1 cellular context compared by ENCODE assay signal in genomic region chr1:245337829-245338484, GRCh38.
TF ChIP-seq lines count a peak whose summit lies in the region.

No MANE protein-coding gene starts in this region.

TF ChIP-seq in K562, 482 proteins besides CTCF, POLR2A, EP300 and RAD21 (continued from another document and continues in another):
- TF ChIP-seq ZNF79 (CRISPR knock-in tag; IDR thresholded peaks at IDR 0.05; ENCODE audit: low read depth) = no peak
- no peak for TF ChIP-seq PATZ1 (CRISPR knock-in tag; IDR thresholded peaks at IDR 0.05; ENCODE audit: borderline replicate concordance)
- TF ChIP-seq HMG20A (CRISPR knock-in tag; conservative IDR thresholded peaks at IDR 0.05) = no peak
- TF ChIP-seq PCBP1 (IDR thresholded peaks at IDR 0.05; ENCODE audit: low read depth, low read length, poor library complexity, severe bottlenecking) = no peak
- no peak for TF ChIP-seq BCLAF1 (IDR thresholded peaks at IDR 0.05; ENCODE audit: borderline replicate concordance in 1 of 2, control insufficient read depth in 1 of 2, low read depth in 2 of 2, low read length in 1 of 2)
- TF ChIP-seq HMBOX1 (IDR thresholded peaks at IDR 0.05) = no peak
- no peak for TF ChIP-seq NR3C1 (CRISPR knock-in tag; IDR thresholded peaks at IDR 0.05)
- TF ChIP-seq NCOA1 (IDR thresholded peaks at IDR 0.05; ENCODE audit: low read depth) = peak; percentile 72; the same call in 1 of the 2 replicates
- TF ChIP-seq KAT2B (IDR thresholded peaks at IDR 0.05; ENCODE audit: low read depth, low read length) = no peak
- peak; percentile 89 for TF ChIP-seq FOXM1 (IDR thresholded peaks at IDR 0.05; ENCODE audit: low read depth)
- no peak for TF ChIP-seq FOXM1 (CRISPR knock-in tag; IDR thresholded peaks at IDR 0.05; ENCODE audit: low read depth)
- TF ChIP-seq, protein P1, sequence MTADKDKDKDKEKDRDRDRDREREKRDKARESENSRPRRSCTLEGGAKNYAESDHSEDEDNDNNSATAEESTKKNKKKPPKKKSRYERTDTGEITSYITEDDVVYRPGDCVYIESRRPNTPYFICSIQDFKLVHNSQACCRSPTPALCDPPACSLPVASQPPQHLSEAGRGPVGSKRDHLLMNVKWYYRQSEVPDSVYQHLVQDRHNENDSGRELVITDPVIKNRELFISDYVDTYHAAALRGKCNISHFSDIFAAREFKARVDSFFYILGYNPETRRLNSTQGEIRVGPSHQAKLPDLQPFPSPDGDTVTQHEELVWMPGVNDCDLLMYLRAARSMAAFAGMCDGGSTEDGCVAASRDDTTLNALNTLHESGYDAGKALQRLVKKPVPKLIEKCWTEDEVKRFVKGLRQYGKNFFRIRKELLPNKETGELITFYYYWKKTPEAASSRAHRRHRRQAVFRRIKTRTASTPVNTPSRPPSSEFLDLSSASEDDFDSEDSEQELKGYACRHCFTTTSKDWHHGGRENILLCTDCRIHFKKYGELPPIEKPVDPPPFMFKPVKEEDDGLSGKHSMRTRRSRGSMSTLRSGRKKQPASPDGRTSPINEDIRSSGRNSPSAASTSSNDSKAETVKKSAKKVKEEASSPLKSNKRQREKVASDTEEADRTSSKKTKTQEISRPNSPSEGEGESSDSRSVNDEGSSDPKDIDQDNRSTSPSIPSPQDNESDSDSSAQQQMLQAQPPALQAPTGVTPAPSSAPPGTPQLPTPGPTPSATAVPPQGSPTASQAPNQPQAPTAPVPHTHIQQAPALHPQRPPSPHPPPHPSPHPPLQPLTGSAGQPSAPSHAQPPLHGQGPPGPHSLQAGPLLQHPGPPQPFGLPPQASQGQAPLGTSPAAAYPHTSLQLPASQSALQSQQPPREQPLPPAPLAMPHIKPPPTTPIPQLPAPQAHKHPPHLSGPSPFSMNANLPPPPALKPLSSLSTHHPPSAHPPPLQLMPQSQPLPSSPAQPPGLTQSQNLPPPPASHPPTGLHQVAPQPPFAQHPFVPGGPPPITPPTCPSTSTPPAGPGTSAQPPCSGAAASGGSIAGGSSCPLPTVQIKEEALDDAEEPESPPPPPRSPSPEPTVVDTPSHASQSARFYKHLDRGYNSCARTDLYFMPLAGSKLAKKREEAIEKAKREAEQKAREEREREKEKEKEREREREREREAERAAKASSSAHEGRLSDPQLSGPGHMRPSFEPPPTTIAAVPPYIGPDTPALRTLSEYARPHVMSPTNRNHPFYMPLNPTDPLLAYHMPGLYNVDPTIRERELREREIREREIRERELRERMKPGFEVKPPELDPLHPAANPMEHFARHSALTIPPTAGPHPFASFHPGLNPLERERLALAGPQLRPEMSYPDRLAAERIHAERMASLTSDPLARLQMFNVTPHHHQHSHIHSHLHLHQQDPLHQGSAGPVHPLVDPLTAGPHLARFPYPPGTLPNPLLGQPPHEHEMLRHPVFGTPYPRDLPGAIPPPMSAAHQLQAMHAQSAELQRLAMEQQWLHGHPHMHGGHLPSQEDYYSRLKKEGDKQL (CRISPR knock-in tag; IDR thresholded peaks at IDR 0.05; ENCODE audit: borderline replicate concordance) = no peak
- TF ChIP-seq, protein P2, sequence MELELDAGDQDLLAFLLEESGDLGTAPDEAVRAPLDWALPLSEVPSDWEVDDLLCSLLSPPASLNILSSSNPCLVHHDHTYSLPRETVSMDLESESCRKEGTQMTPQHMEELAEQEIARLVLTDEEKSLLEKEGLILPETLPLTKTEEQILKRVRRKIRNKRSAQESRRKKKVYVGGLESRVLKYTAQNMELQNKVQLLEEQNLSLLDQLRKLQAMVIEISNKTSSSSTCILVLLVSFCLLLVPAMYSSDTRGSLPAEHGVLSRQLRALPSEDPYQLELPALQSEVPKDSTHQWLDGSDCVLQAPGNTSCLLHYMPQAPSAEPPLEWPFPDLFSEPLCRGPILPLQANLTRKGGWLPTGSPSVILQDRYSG (tag; conservative IDR thresholded peaks at IDR 0.05; ENCODE audit: low read depth) = no peak; the same call in none of the 2 replicates
- no peak for TF ChIP-seq ZNF780A (CRISPR knock-in tag; IDR thresholded peaks at IDR 0.05)
- TF ChIP-seq, protein P3, sequence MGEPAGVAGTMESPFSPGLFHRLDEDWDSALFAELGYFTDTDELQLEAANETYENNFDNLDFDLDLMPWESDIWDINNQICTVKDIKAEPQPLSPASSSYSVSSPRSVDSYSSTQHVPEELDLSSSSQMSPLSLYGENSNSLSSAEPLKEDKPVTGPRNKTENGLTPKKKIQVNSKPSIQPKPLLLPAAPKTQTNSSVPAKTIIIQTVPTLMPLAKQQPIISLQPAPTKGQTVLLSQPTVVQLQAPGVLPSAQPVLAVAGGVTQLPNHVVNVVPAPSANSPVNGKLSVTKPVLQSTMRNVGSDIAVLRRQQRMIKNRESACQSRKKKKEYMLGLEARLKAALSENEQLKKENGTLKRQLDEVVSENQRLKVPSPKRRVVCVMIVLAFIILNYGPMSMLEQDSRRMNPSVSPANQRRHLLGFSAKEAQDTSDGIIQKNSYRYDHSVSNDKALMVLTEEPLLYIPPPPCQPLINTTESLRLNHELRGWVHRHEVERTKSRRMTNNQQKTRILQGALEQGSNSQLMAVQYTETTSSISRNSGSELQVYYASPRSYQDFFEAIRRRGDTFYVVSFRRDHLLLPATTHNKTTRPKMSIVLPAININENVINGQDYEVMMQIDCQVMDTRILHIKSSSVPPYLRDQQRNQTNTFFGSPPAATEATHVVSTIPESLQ (CRISPR knock-in tag; IDR thresholded peaks at IDR 0.05) = no peak
- no peak for TF ChIP-seq ZSCAN32 (CRISPR knock-in tag; IDR thresholded peaks at IDR 0.05)
- TF ChIP-seq SMAD3 (CRISPR knock-in tag; conservative IDR thresholded peaks at IDR 0.05) = no peak
- TF ChIP-seq, protein P4, sequence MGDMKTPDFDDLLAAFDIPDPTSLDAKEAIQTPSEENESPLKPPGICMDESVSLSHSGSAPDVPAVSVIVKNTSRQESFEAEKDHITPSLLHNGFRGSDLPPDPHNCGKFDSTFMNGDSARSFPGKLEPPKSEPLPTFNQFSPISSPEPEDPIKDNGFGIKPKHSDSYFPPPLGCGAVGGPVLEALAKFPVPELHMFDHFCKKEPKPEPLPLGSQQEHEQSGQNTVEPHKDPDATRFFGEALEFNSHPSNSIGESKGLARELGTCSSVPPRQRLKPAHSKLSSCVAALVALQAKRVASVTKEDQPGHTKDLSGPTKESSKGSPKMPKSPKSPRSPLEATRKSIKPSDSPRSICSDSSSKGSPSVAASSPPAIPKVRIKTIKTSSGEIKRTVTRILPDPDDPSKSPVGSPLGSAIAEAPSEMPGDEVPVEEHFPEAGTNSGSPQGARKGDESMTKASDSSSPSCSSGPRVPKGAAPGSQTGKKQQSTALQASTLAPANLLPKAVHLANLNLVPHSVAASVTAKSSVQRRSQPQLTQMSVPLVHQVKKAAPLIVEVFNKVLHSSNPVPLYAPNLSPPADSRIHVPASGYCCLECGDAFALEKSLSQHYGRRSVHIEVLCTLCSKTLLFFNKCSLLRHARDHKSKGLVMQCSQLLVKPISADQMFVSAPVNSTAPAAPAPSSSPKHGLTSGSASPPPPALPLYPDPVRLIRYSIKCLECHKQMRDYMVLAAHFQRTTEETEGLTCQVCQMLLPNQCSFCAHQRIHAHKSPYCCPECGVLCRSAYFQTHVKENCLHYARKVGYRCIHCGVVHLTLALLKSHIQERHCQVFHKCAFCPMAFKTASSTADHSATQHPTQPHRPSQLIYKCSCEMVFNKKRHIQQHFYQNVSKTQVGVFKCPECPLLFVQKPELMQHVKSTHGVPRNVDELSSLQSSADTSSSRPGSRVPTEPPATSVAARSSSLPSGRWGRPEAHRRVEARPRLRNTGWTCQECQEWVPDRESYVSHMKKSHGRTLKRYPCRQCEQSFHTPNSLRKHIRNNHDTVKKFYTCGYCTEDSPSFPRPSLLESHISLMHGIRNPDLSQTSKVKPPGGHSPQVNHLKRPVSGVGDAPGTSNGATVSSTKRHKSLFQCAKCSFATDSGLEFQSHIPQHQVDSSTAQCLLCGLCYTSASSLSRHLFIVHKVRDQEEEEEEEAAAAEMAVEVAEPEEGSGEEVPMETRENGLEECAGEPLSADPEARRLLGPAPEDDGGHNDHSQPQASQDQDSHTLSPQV (IDR thresholded peaks at IDR 0.05) = peak; percentile 55; the same call in 1 of the 2 replicates
- no peak for TF ChIP-seq MEF2D (tag; conservative IDR thresholded peaks at IDR 0.05; ENCODE audit: low read depth)
- TF ChIP-seq, protein P5, sequence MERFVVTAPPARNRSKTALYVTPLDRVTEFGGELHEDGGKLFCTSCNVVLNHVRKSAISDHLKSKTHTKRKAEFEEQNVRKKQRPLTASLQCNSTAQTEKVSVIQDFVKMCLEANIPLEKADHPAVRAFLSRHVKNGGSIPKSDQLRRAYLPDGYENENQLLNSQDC (CRISPR knock-in tag; IDR thresholded peaks at IDR 0.05) = no peak
- TF ChIP-seq VEZF1 (CRISPR knock-in tag; IDR thresholded peaks at IDR 0.05) = peak; percentile 37; the same call in 1 of the 2 replicates
- TF ChIP-seq SRSF1 (IDR thresholded peaks at IDR 0.05; ENCODE audit: low read depth, low read length) = no peak
- no peak for TF ChIP-seq ZBED1 (IDR thresholded peaks at IDR 0.05)
- TF ChIP-seq SNIP1 (IDR thresholded peaks at IDR 0.05; ENCODE audit: low read depth) = no peak
- TF ChIP-seq ZFP30 (CRISPR knock-in tag; IDR thresholded peaks at IDR 0.05; ENCODE audit: borderline replicate concordance) = no peak
- TF ChIP-seq RNF219 (CRISPR knock-in tag; IDR thresholded peaks at IDR 0.05) = no peak
- no peak for TF ChIP-seq HMG20B (CRISPR knock-in tag; IDR thresholded peaks at IDR 0.05)
- TF ChIP-seq BRD4 (IDR thresholded peaks at IDR 0.05) = no peak
- TF ChIP-seq MTF1 (CRISPR knock-in tag; IDR thresholded peaks at IDR 0.05; ENCODE audit: borderline replicate concordance) = no peak
- TF ChIP-seq HDAC2 (IDR thresholded peaks at IDR 0.05) = peak; percentile 80
- no peak for TF ChIP-seq NCOA4 (IDR thresholded peaks at IDR 0.05; ENCODE audit: partially characterized antibody)
- no peak for TF ChIP-seq SRSF9 (IDR thresholded peaks at IDR 0.05; ENCODE audit: borderline replicate concordance, low read depth, low read length)
- no peak for TF ChIP-seq PCBP2 (IDR thresholded peaks at IDR 0.05; ENCODE audit: low read depth, low read length, poor library complexity, severe bottlenecking)
- no peak for TF ChIP-seq ZBTB7A (IDR thresholded peaks at IDR 0.05; ENCODE audit: borderline replicate concordance, control insufficient read depth, low read depth, low read length)
